In genomic region chr7:108307246-108307982, GRCh38 we compare ENCODE assay signal across 1 cellular context.
TF ChIP-seq lines count a peak whose summit lies in the region.

No MANE protein-coding gene starts in this region.

TF ChIP-seq in H1, 55 proteins besides CTCF, POLR2A, EP300 and RAD21 (continued from another document):
- TF ChIP-seq, protein P1, sequence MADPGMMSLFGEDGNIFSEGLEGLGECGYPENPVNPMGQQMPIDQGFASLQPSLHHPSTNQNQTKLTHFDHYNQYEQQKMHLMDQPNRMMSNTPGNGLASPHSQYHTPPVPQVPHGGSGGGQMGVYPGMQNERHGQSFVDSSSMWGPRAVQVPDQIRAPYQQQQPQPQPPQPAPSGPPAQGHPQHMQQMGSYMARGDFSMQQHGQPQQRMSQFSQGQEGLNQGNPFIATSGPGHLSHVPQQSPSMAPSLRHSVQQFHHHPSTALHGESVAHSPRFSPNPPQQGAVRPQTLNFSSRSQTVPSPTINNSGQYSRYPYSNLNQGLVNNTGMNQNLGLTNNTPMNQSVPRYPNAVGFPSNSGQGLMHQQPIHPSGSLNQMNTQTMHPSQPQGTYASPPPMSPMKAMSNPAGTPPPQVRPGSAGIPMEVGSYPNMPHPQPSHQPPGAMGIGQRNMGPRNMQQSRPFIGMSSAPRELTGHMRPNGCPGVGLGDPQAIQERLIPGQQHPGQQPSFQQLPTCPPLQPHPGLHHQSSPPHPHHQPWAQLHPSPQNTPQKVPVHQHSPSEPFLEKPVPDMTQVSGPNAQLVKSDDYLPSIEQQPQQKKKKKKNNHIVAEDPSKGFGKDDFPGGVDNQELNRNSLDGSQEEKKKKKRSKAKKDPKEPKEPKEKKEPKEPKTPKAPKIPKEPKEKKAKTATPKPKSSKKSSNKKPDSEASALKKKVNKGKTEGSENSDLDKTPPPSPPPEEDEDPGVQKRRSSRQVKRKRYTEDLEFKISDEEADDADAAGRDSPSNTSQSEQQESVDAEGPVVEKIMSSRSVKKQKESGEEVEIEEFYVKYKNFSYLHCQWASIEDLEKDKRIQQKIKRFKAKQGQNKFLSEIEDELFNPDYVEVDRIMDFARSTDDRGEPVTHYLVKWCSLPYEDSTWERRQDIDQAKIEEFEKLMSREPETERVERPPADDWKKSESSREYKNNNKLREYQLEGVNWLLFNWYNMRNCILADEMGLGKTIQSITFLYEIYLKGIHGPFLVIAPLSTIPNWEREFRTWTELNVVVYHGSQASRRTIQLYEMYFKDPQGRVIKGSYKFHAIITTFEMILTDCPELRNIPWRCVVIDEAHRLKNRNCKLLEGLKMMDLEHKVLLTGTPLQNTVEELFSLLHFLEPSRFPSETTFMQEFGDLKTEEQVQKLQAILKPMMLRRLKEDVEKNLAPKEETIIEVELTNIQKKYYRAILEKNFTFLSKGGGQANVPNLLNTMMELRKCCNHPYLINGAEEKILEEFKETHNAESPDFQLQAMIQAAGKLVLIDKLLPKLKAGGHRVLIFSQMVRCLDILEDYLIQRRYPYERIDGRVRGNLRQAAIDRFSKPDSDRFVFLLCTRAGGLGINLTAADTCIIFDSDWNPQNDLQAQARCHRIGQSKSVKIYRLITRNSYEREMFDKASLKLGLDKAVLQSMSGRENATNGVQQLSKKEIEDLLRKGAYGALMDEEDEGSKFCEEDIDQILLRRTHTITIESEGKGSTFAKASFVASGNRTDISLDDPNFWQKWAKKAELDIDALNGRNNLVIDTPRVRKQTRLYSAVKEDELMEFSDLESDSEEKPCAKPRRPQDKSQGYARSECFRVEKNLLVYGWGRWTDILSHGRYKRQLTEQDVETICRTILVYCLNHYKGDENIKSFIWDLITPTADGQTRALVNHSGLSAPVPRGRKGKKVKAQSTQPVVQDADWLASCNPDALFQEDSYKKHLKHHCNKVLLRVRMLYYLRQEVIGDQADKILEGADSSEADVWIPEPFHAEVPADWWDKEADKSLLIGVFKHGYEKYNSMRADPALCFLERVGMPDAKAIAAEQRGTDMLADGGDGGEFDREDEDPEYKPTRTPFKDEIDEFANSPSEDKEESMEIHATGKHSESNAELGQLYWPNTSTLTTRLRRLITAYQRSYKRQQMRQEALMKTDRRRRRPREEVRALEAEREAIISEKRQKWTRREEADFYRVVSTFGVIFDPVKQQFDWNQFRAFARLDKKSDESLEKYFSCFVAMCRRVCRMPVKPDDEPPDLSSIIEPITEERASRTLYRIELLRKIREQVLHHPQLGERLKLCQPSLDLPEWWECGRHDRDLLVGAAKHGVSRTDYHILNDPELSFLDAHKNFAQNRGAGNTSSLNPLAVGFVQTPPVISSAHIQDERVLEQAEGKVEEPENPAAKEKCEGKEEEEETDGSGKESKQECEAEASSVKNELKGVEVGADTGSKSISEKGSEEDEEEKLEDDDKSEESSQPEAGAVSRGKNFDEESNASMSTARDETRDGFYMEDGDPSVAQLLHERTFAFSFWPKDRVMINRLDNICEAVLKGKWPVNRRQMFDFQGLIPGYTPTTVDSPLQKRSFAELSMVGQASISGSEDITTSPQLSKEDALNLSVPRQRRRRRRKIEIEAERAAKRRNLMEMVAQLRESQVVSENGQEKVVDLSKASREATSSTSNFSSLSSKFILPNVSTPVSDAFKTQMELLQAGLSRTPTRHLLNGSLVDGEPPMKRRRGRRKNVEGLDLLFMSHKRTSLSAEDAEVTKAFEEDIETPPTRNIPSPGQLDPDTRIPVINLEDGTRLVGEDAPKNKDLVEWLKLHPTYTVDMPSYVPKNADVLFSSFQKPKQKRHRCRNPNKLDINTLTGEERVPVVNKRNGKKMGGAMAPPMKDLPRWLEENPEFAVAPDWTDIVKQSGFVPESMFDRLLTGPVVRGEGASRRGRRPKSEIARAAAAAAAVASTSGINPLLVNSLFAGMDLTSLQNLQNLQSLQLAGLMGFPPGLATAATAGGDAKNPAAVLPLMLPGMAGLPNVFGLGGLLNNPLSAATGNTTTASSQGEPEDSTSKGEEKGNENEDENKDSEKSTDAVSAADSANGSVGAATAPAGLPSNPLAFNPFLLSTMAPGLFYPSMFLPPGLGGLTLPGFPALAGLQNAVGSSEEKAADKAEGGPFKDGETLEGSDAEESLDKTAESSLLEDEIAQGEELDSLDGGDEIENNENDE (IDR thresholded peaks at IDR 0.05; ENCODE audit: insufficient replicate concordance, low read length) = no peak
- TF ChIP-seq NANOG (IDR thresholded peaks at IDR 0.05; ENCODE audit: insufficient read depth, low read depth, low read length, poor library complexity, severe bottlenecking) = no peak
- no peak for TF ChIP-seq GTF2F1 (IDR thresholded peaks at IDR 0.05; ENCODE audit: borderline replicate concordance, low read depth, low read length)
- TF ChIP-seq CEBPB (IDR thresholded peaks at IDR 0.05; ENCODE audit: low read depth, low read length) = no peak
- TF ChIP-seq YY1 (IDR thresholded peaks at IDR 0.05; ENCODE audit: low read depth, low read length) = no peak
